Comparison of ENCODE assay signal across 20 cellular contexts in genomic region chr2:202436631-202437030, GRCh38.
DNase-seq lines count a peak whose midpoint lies in the region; ATAC-seq, FAIRE-seq and TF ChIP-seq lines count a peak whose summit lies in the region.
"Had no signal": no experiment of that assay in that cellular context is flagged by ENCODE, and none has a peak within 500 bp of the region (broad histone marks: within the 10 kb centered on the region; RNA-seq: fewer than 3 reads in every experiment).

No MANE protein-coding gene starts in this region.

- H3K79me2 ChIP-seq in astrocyte (ENCODE audit: insufficient read depth, low read length) (peaks cover 81% of the 10 kb centered on the region), fibroblast of lung (ENCODE audit: control insufficient read depth, insufficient read depth, low read length) (peaks cover 6% of the 10 kb centered on the region)

- TF ChIP-seq EP300 in sigmoid colon (IDR thresholded peaks at IDR 0.05) = no peak

- no peak overlapping the region for H3K27ac Mint-ChIP-seq in astrocyte (ENCODE audit: unreplicated experiment)
- H3K27ac Mint-ChIP-seq: B cell; CD4-positive, alpha-beta T cell; GM23338; IgD-negative memory B cell had no signal

- TF ChIP-seq CTCF in astrocyte (IDR thresholded peaks at IDR 0.05; ENCODE audit: insufficient read depth, low read depth, low read length) = no peak
- no peak for TF ChIP-seq CTCF in fibroblast of lung (conservative IDR thresholded peaks at IDR 0.05 in 1 of 2, IDR thresholded peaks at IDR 0.05 in 1 of 2; ENCODE audit: low read depth in 1 of 2, low read length in 2 of 2)
- TF ChIP-seq CTCF in sigmoid colon (IDR thresholded peaks at IDR 0.05) = no peak
- TF ChIP-seq CTCF in breast epithelium (IDR thresholded peaks at IDR 0.05) = no peak

- intact Hi-C loops in sigmoid colon (cut with DNase I) (no loop called here), breast epithelium (cut with DNase I; ENCODE audit: low total_unique reads) (no loop called here)

- H3K4me3 ChIP-seq in astrocyte (ENCODE audit: insufficient read depth, low read depth, low read length) = no peak overlapping the region
- no peak overlapping the region for H3K4me3 ChIP-seq in fibroblast of lung (replicated peaks in 1 of 4; ENCODE audit: control extremely low read depth in 1 of 4, insufficient read depth in 1 of 4, low read depth in 3 of 4, low read length in 4 of 4)
- H3K4me3 ChIP-seq in sigmoid colon = no peak overlapping the region
- H3K4me3 ChIP-seq in breast epithelium = no peak overlapping the region
- H3K4me3 ChIP-seq: GM23338 had no signal

- no peaks in the 10 kb centered on the region for H3K27me3 ChIP-seq in astrocyte (ENCODE audit: insufficient read depth, low read length)
- no peaks in the 10 kb centered on the region for H3K27me3 ChIP-seq in fibroblast of lung (ENCODE audit: control insufficient read depth, insufficient read depth, low read length)
- no peaks in the 10 kb centered on the region for H3K27me3 ChIP-seq in sigmoid colon
- no peaks in the 10 kb centered on the region for H3K27me3 ChIP-seq in breast epithelium

- H3K9ac ChIP-seq in astrocyte (ENCODE audit: low read length) (no peak overlapping the region), fibroblast of lung (ENCODE audit: insufficient read depth, low read length) (no peak overlapping the region)

- H3K27me3 Mint-ChIP-seq in astrocyte (ENCODE audit: low read depth, unreplicated experiment) = no peaks in the 10 kb centered on the region
- H3K27me3 Mint-ChIP-seq: CD4-positive, alpha-beta T cell; IgD-negative memory B cell had no signal

- TF ChIP-seq POLR2A in sigmoid colon (IDR thresholded peaks at IDR 0.05) (no peak), breast epithelium (IDR thresholded peaks at IDR 0.05) (no peak)

- H3K4me1 Mint-ChIP-seq in astrocyte (ENCODE audit: low read depth, unreplicated experiment) = peaks cover 11% of the 10 kb centered on the region
- H3K4me1 Mint-ChIP-seq: B cell, IgD-negative memory B cell had no signal

- no peak for ATAC-seq in HG02885 (IDR thresholded peaks at IDR 0.05; ENCODE audit: poor library complexity, unreplicated experiment)
- ATAC-seq: HCT116, PC-3 had no signal

- H3K9me3 ChIP-seq in astrocyte (ENCODE audit: insufficient read depth, low read depth, low read length) (no peaks in the 10 kb centered on the region), fibroblast of lung (ENCODE audit: control insufficient read depth, insufficient read depth, low read depth, low read length) (no peaks in the 10 kb centered on the region), sigmoid colon (no peaks in the 10 kb centered on the region), breast epithelium (no peaks in the 10 kb centered on the region)

- DNase-seq in EH (ENCODE audit: low read depth) (peak; percentile 11), astrocyte (ENCODE audit: low read depth) (peak; percentile 17), fibroblast of lung (ENCODE audit: low read depth in 2 of 2) (peak; percentile 36 to 41), sigmoid colon (no peak), breast epithelium (ENCODE audit: low spot score in 2 of 2) (no peak)
- no peak for DNase-seq in activated CD4-positive, alpha-beta T cell treated with anti-CD3 and anti-CD28 coated beads, Interleukin-2, amount 50 U/mL, for 1 hour
- DNase-seq: CD4-positive, alpha-beta T cell; Kasumi-1; MM.1S; NCI-H1092 treated with DMSO at 0.1 percent for 48 hours; NCI-H2081 treated with DMSO at 0.1 percent for 48 hours; NCI-H510A treated with DMSO at 0.1 percent for 48 hours; NCI-H82; PC-3 had no signal

- H3K4me2 ChIP-seq in astrocyte (ENCODE audit: low read length) (no peak overlapping the region), fibroblast of lung (ENCODE audit: extremely low read depth, insufficient read depth, low read length) (peak overlapping the region; percentile 13)
- H3K4me2 ChIP-seq: GM23338 had no signal

- H4K20me1 ChIP-seq in astrocyte (ENCODE audit: insufficient read depth, low read length) = peaks cover 63% of the 10 kb centered on the region
- no peaks in the 10 kb centered on the region for H4K20me1 ChIP-seq in fibroblast of lung (ENCODE audit: control insufficient read depth, extremely low read depth, insufficient read depth, low read length)

- H2AFZ ChIP-seq in astrocyte (ENCODE audit: low read depth, low read length) (no peak overlapping the region), fibroblast of lung (ENCODE audit: low read length) (no peak overlapping the region)
- H2AFZ ChIP-seq: GM23338 had no signal

- H3K9me3 Mint-ChIP-seq in astrocyte (ENCODE audit: unreplicated experiment) = peaks cover 2% of the 10 kb centered on the region
- H3K9me3 Mint-ChIP-seq: CD4-positive, alpha-beta T cell; IgD-negative memory B cell had no signal

- 76 to 77% methylated on average over 3 of the region's 3 CpGs for WGBS in sigmoid colon, 2 donors

- no peak overlapping the region for H3K27ac ChIP-seq in astrocyte (ENCODE audit: low read depth, low read length)
- no peak overlapping the region for H3K27ac ChIP-seq in fibroblast of lung (ENCODE audit: insufficient read depth, low read length)
- peak overlapping the region in 3 of 4 donors; percentile 21 to 56 (median 47) for H3K27ac ChIP-seq in sigmoid colon
- H3K27ac ChIP-seq in breast epithelium = no peak overlapping the region
- H3K27ac ChIP-seq: RWPE1 had no signal

- H3K36me3 Mint-ChIP-seq in astrocyte (ENCODE audit: low read depth, unreplicated experiment) = peaks cover 6% of the 10 kb centered on the region

- no peaks in the 10 kb centered on the region for H3K4me1 ChIP-seq in astrocyte (ENCODE audit: insufficient read depth, low read length)
- no peaks in the 10 kb centered on the region for H3K4me1 ChIP-seq in fibroblast of lung (ENCODE audit: control insufficient read depth, extremely low read depth, insufficient read depth, low read length)
- H3K4me1 ChIP-seq in sigmoid colon = peaks cover 0 to 39% (median 26%) of the 10 kb centered on the region in 4 donors
- H3K4me1 ChIP-seq in breast epithelium = no peaks in the 10 kb centered on the region

- H3K36me3 ChIP-seq in astrocyte (ENCODE audit: insufficient read depth, low read length) (no peaks in the 10 kb centered on the region), fibroblast of lung (ENCODE audit: control insufficient read depth, insufficient read depth, low read length) (no peaks in the 10 kb centered on the region), sigmoid colon (no peaks in the 10 kb centered on the region), breast epithelium (no peaks in the 10 kb centered on the region)

- FAIRE-seq in astrocyte (lab: Jason Lieb, UNC) = no peak

- no peak overlapping the region for H3K4me3 Mint-ChIP-seq in astrocyte (ENCODE audit: unreplicated experiment)
- H3K4me3 Mint-ChIP-seq: B cell; CD4-positive, alpha-beta T cell; GM23338; IgD-negative memory B cell had no signal

Comparison
In these comparisons a context has a peak if more than half of its experiments do, and no peak if none do; other contexts are left out.
1. DNase-seq: peak in EH (single experiment), astrocyte (single experiment) and fibroblast of lung (2 of 2); none in sigmoid colon (single experiment), activated CD4-positive, alpha-beta T cell treated with anti-CD3 and anti-CD28 coated beads, Interleukin-2, amount 50 U/mL, for 1 hour (single experiment) and breast epithelium (0 of 2).
2. H3K27ac ChIP-seq: peak in sigmoid colon (3 of 4); none in astrocyte (single experiment), fibroblast of lung (single experiment) and breast epithelium (0 of 2).